ENCODE assay signal across 1 cellular context in the genomic region with DNA sequence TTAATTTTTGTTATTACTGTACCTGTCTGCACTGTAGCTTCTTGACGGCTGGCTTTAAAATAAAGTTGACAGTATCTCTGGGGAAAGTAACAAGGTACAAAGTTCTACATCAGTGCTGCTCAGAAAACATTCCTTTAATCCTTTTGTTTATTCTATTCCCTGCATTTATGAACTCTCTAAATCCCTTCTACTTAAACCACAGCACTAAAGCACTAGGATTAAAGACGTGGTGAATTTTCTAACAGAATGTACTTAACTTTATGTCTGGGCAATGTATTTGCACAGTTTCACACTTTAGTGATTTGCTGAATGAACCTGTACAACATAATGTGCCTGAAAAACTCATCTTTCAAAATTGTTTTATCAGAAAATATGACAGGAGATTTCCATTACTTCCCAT.
TF ChIP-seq lines count a peak whose summit lies in the region.

No MANE protein-coding gene starts in this region.

TF ChIP-seq in HepG2, 621 proteins besides CTCF, POLR2A, EP300 and RAD21 (continued from another document):
- TF ChIP-seq MIXL1 (CRISPR knock-in tag; IDR thresholded peaks at IDR 0.05) (0 out of 2 replicates have a peak, but pooled peaks have one; percentile 48), TCF7 (IDR thresholded peaks at IDR 0.05; ENCODE audit: low read depth) (0 out of 2 replicates have a peak, but pooled peaks have one; percentile 5), HNF4G (IDR thresholded peaks at IDR 0.05; ENCODE audit: borderline replicate concordance, low read depth, low read length) (peak; percentile 45; the same call in 1 of the 2 replicates), HNF4G (CRISPR knock-in tag; IDR thresholded peaks at IDR 0.05; ENCODE audit: borderline replicate concordance, low read depth) (no peak), RARA (CRISPR knock-in tag; IDR thresholded peaks at IDR 0.05) (0 out of 2 replicates have a peak, but pooled peaks have one; percentile 23), KDM5A (IDR thresholded peaks at IDR 0.05; ENCODE audit: borderline replicate concordance, low read length) (no peak), BCL6 (CRISPR knock-in tag; IDR thresholded peaks at IDR 0.05) (peak; percentile 49), RBFOX2 (IDR thresholded peaks at IDR 0.05; ENCODE audit: low read depth, low read length) (peak; percentile 40; the same call in 1 of the 2 replicates), FOXA3 (CRISPR knock-in tag; IDR thresholded peaks at IDR 0.05) (peak; percentile 70; the same call in 1 of the 2 replicates), RXRB (CRISPR knock-in tag; IDR thresholded peaks at IDR 0.05; ENCODE audit: borderline replicate concordance) (0 out of 2 replicates have a peak, but pooled peaks have one; percentile 30), DR1 (CRISPR knock-in tag; IDR thresholded peaks at IDR 0.05) (no peak), THAP11 (CRISPR knock-in tag; IDR thresholded peaks at IDR 0.05) (peak; percentile 29; the same call in 1 of the 2 replicates), SAP130 (CRISPR knock-in tag; IDR thresholded peaks at IDR 0.05; ENCODE audit: low read depth) (peak; percentile 23; the same call in 1 of the 2 replicates)
- TF ChIP-seq, protein P1, sequence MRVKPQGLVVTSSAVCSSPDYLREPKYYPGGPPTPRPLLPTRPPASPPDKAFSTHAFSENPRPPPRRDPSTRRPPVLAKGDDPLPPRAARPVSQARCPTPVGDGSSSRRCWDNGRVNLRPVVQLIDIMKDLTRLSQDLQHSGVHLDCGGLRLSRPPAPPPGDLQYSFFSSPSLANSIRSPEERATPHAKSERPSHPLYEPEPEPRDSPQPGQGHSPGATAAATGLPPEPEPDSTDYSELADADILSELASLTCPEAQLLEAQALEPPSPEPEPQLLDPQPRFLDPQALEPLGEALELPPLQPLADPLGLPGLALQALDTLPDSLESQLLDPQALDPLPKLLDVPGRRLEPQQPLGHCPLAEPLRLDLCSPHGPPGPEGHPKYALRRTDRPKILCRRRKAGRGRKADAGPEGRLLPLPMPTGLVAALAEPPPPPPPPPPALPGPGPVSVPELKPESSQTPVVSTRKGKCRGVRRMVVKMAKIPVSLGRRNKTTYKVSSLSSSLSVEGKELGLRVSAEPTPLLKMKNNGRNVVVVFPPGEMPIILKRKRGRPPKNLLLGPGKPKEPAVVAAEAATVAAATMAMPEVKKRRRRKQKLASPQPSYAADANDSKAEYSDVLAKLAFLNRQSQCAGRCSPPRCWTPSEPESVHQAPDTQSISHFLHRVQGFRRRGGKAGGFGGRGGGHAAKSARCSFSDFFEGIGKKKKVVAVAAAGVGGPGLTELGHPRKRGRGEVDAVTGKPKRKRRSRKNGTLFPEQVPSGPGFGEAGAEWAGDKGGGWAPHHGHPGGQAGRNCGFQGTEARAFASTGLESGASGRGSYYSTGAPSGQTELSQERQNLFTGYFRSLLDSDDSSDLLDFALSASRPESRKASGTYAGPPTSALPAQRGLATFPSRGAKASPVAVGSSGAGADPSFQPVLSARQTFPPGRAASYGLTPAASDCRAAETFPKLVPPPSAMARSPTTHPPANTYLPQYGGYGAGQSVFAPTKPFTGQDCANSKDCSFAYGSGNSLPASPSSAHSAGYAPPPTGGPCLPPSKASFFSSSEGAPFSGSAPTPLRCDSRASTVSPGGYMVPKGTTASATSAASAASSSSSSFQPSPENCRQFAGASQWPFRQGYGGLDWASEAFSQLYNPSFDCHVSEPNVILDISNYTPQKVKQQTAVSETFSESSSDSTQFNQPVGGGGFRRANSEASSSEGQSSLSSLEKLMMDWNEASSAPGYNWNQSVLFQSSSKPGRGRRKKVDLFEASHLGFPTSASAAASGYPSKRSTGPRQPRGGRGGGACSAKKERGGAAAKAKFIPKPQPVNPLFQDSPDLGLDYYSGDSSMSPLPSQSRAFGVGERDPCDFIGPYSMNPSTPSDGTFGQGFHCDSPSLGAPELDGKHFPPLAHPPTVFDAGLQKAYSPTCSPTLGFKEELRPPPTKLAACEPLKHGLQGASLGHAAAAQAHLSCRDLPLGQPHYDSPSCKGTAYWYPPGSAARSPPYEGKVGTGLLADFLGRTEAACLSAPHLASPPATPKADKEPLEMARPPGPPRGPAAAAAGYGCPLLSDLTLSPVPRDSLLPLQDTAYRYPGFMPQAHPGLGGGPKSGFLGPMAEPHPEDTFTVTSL (CRISPR knock-in tag; IDR thresholded peaks at IDR 0.05; ENCODE audit: borderline replicate concordance): peak; percentile 73; the same call in 1 of the 2 replicates
- TF ChIP-seq, protein P2, sequence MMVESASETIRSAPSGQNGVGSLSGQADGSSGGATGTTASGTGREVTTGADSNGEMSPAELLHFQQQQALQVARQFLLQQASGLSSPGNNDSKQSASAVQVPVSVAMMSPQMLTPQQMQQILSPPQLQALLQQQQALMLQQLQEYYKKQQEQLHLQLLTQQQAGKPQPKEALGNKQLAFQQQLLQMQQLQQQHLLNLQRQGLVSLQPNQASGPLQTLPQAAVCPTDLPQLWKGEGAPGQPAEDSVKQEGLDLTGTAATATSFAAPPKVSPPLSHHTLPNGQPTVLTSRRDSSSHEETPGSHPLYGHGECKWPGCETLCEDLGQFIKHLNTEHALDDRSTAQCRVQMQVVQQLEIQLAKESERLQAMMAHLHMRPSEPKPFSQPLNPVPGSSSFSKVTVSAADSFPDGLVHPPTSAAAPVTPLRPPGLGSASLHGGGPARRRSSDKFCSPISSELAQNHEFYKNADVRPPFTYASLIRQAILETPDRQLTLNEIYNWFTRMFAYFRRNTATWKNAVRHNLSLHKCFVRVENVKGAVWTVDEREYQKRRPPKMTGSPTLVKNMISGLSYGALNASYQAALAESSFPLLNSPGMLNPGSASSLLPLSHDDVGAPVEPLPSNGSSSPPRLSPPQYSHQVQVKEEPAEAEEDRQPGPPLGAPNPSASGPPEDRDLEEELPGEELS (CRISPR knock-in tag; IDR thresholded peaks at IDR 0.05): peak; percentile 22; the same call in 1 of the 2 replicates
TF ChIP-seq in HepG2: peak in this region for 37.
